Comparison of ENCODE assay signal across 8 cellular contexts in genomic region chrX:37745354-37745753, GRCh38. TPM values are rescaled to one million over a fixed set of nuclear protein-coding genes. Genes with fewer than 3 reads are reported as not detected.
DNase-seq lines count a peak whose midpoint lies in the region; ATAC-seq and TF ChIP-seq lines count a peak whose summit lies in the region.

No MANE protein-coding gene starts in this region.

- peak; percentile 77 for TF ChIP-seq RAD21 in SK-N-SH (IDR thresholded peaks at IDR 0.05; ENCODE audit: low read length)

- 28% methylated on average over 3 of the region's 3 CpGs for whole genome bisulfite sequencing in SK-N-SH (ENCODE audit: low lambda C conversion rate)

- intact Hi-C loops in vagina (cut with DNase I): no loop called here

- H2AFZ ChIP-seq in GM23338 (no peak overlapping the region), SK-N-SH (ENCODE audit: low read depth) (no peak overlapping the region)

- H3K9ac ChIP-seq in SK-N-SH: no peak overlapping the region

- no peak overlapping the region for H3K4me3 Mint-ChIP-seq in GM23338
- H3K4me3 Mint-ChIP-seq in glutamatergic neuron (ENCODE audit: unreplicated experiment): no peak overlapping the region
- H3K4me3 Mint-ChIP-seq in progenitor cell of endocrine pancreas (ENCODE audit: low read depth): no peak overlapping the region

- no peaks in the 10 kb centered on the region for H3K9me2 ChIP-seq in GM23338 (ENCODE audit: insufficient read depth)
- no peaks in the 10 kb centered on the region for H3K9me2 ChIP-seq in SK-N-SH

- H3K4me1 Mint-ChIP-seq in GM23338 (no peaks in the 10 kb centered on the region), glutamatergic neuron (ENCODE audit: low read depth, unreplicated experiment) (no peaks in the 10 kb centered on the region), progenitor cell of endocrine pancreas (ENCODE audit: low read depth) (no peaks in the 10 kb centered on the region)

- POLR2A ChIA-PET in SK-N-SH (lab: Yijun Ruan, JAX): no interaction called here

- no peaks in the 10 kb centered on the region for H3K36me3 Mint-ChIP-seq in GM23338 (ENCODE audit: low read depth)
- no peaks in the 10 kb centered on the region for H3K36me3 Mint-ChIP-seq in glutamatergic neuron (ENCODE audit: unreplicated experiment)
- no peaks in the 10 kb centered on the region for H3K36me3 Mint-ChIP-seq in progenitor cell of endocrine pancreas (ENCODE audit: insufficient read depth)

- H3K4me3 ChIP-seq in GM23338 (no peak overlapping the region), SK-N-SH (ENCODE audit: low read depth in 2 of 2, low read length in 1 of 2) (no peak overlapping the region; a peak in 1 of 4 replicates), vagina (no peak overlapping the region)

- CTCF ChIA-PET in SK-N-SH (lab: Yijun Ruan, JAX): interaction anchor here (0.6 to 5.4 kb wide), 40 partner anchors 9 to 584 kb away, joined by 3 to 49 read pairs (median 4); partner anchors contain the start of gene CYBB

- H3K4me1 ChIP-seq in GM23338 (ENCODE audit: insufficient read depth) (no peaks in the 10 kb centered on the region), SK-N-SH (ENCODE audit: control insufficient read depth in 1 of 2, insufficient read depth in 2 of 2, low read depth in 1 of 2, low read length in 1 of 2) (no peaks in the 10 kb centered on the region), vagina (no peaks in the 10 kb centered on the region)

- H3K9me3 ChIP-seq in SK-N-SH (no peaks in the 10 kb centered on the region), vagina (no peaks in the 10 kb centered on the region)

- DNase-seq in EH (ENCODE audit: low read depth) (peak; percentile 55), GM23338 (ENCODE audit: low spot score) (peak; percentile 59), M059J (ENCODE audit: low read depth) (peak; percentile 68), SK-N-SH (peak; percentile 55), glutamatergic neuron (peak; percentile 80), progenitor cell of endocrine pancreas (ENCODE audit: low spot score, unreplicated experiment) (peak; percentile 45), vagina (ENCODE audit: extremely low spot score in 2 of 2) (no peak)
- DNase-seq in activated naive CD4-positive, alpha-beta T cell treated with anti-CD3 and anti-CD28 coated beads, Interleukin-2, amount 50 U/mL, for 16 hours: peak; percentile 75

- H3K27me3 ChIP-seq in GM23338 (ENCODE audit: insufficient read depth) (no peaks in the 10 kb centered on the region), SK-N-SH (ENCODE audit: insufficient read depth) (no peaks in the 10 kb centered on the region; the same call in 1 of the 2 replicates), vagina (no peaks in the 10 kb centered on the region)

- H3K79me2 ChIP-seq in GM23338 (replicated peaks; ENCODE audit: insufficient read depth) (no peaks in the 10 kb centered on the region), SK-N-SH (ENCODE audit: insufficient read depth) (no peaks in the 10 kb centered on the region)

- TF ChIP-seq CTCF in GM23338 (conservative IDR thresholded peaks at IDR 0.05; ENCODE audit: low read depth in 2 of 2) (peak; percentile 66 to 86), SK-N-SH (IDR thresholded peaks at IDR 0.05) (peak; percentile 91), glutamatergic neuron (IDR thresholded peaks at IDR 0.05; ENCODE audit: partially characterized antibody, unreplicated experiment) (peak; percentile 70), progenitor cell of endocrine pancreas (IDR thresholded peaks at IDR 0.05; ENCODE audit: unreplicated experiment) (peak; percentile 72), vagina (IDR thresholded peaks at IDR 0.05) (peak; percentile 30 to 72 (median 65))

- H3K9me3 Mint-ChIP-seq in GM23338 (no peaks in the 10 kb centered on the region), glutamatergic neuron (ENCODE audit: unreplicated experiment) (no peaks in the 10 kb centered on the region), progenitor cell of endocrine pancreas (ENCODE audit: low read depth) (peaks cover 34% of the 10 kb centered on the region)

- H3K27ac ChIP-seq in GM23338 (ENCODE audit: low read depth) (no peak overlapping the region), SK-N-SH (ENCODE audit: low read depth in 2 of 2, low read length in 1 of 2) (no peak overlapping the region), vagina (no peak overlapping the region)

- H3K4me2 ChIP-seq in GM23338 (no peak overlapping the region), SK-N-SH (no peak overlapping the region)

- TF ChIP-seq EP300 in SK-N-SH (IDR thresholded peaks at IDR 0.05; ENCODE audit: borderline replicate concordance in 1 of 2, low read depth in 1 of 2, low read length in 1 of 2): no peak

- TF ChIP-seq POLR2A in vagina (IDR thresholded peaks at IDR 0.05): no peak

- peak; percentile 66 for ATAC-seq in GM23338

- H4K20me1 ChIP-seq in GM23338 (replicated peaks; ENCODE audit: insufficient read depth) (no peaks in the 10 kb centered on the region), SK-N-SH (ENCODE audit: insufficient read depth) (no peaks in the 10 kb centered on the region)

- no peaks in the 10 kb centered on the region for H3F3A ChIP-seq in GM23338 (replicated peaks; ENCODE audit: low read depth)
- H3F3A ChIP-seq in SK-N-SH (replicated peaks; ENCODE audit: insufficient read depth): no peaks in the 10 kb centered on the region

- H3K36me3 ChIP-seq in GM23338 (ENCODE audit: insufficient read depth) (no peaks in the 10 kb centered on the region), SK-N-SH (replicated peaks in 1 of 2; ENCODE audit: control insufficient read depth in 1 of 2, insufficient read depth in 2 of 2, low read length in 1 of 2) (no peaks in the 10 kb centered on the region), vagina (no peaks in the 10 kb centered on the region)

- H3K27ac Mint-ChIP-seq in GM23338 (no peak overlapping the region), glutamatergic neuron (ENCODE audit: unreplicated experiment) (no peak overlapping the region), progenitor cell of endocrine pancreas (no peak overlapping the region)

- H3K27me3 Mint-ChIP-seq in GM23338 (ENCODE audit: insufficient read depth, low read depth, poor library complexity): peaks cover 3% of the 10 kb centered on the region
- no peaks in the 10 kb centered on the region for H3K27me3 Mint-ChIP-seq in glutamatergic neuron (ENCODE audit: unreplicated experiment)
- no peaks in the 10 kb centered on the region for H3K27me3 Mint-ChIP-seq in progenitor cell of endocrine pancreas

TF ChIP-seq in GM23338, 12 proteins besides CTCF, POLR2A, EP300 and RAD21 (continues in another document):
- TF ChIP-seq EZH2phosphoT487 (IDR thresholded peaks at IDR 0.05; ENCODE audit: unreplicated experiment) (no peak), CREB1 (CRISPR knock-in tag; IDR thresholded peaks at IDR 0.05; ENCODE audit: low read depth) (no peak), STAT1 (IDR thresholded peaks at IDR 0.05; ENCODE audit: unreplicated experiment) (no peak), JUNB (IDR thresholded peaks at IDR 0.05; ENCODE audit: unreplicated experiment) (no peak)

TF ChIP-seq in SK-N-SH, 30 proteins besides CTCF, POLR2A, EP300 and RAD21:
- TF ChIP-seq ZBTB33 (IDR thresholded peaks at IDR 0.05; ENCODE audit: borderline replicate concordance, low read depth) (no peak), SMC3 (IDR thresholded peaks at IDR 0.05; ENCODE audit: low read depth, low read length) (peak; percentile 73), RFX5 (IDR thresholded peaks at IDR 0.05; ENCODE audit: low read length) (no peak)

RNA-seq across cellular contexts. Expression of gene CYBB, which starts 34.5 kb away (rescaled TPM):
- 0.04 TPM in 1 of 2 replicates, not detected in the other for total RNA-seq in GM23338 (2014; rRNA removed; shearing (Covaris generic))
- polyA plus RNA-seq in GM23338 (2016; fragmentation: Nextera tagmentation; extraction: Ambion mirVana) (0.06 TPM in 1 of 2 replicates, not detected in the other), SK-N-SH (2012; rRNA removed) (not detected in 2 replicates)
- 0.07 TPM in 1 of 2 replicates, not detected in the other for total RNA-seq in M059J (2014; rRNA removed; shearing (Covaris generic))
- not detected in 2 replicates for polyA plus RNA-seq in SK-N-SH (2012; cell fraction: cytosol; rRNA removed)
- polyA plus RNA-seq in SK-N-SH (2012; cell fraction: nucleus; rRNA removed): not detected in 2 replicates
- total RNA-seq in glutamatergic neuron (ENCODE audit: unreplicated experiment) (0.61 TPM), progenitor cell of endocrine pancreas (0.27 and 0.41 TPM in 2 replicates), vagina (6.9 TPM)

RNA-seq across cellular contexts. Expression of gene XK, which starts 59.8 kb away (rescaled TPM):
- total RNA-seq in GM23338 (2014; rRNA removed; shearing (Covaris generic)): 1.5 and 2.1 TPM in 2 replicates
- 0.28 and 0.29 TPM in 2 replicates for polyA plus RNA-seq in GM23338 (2016; fragmentation: Nextera tagmentation; extraction: Ambion mirVana)
- 1.3 and 1.6 TPM in 2 replicates for total RNA-seq in M059J (2014; rRNA removed; shearing (Covaris generic))
- polyA plus RNA-seq in SK-N-SH (2012; rRNA removed): not detected in 2 replicates
- under 0.01 and 0.01 TPM in 2 replicates for polyA plus RNA-seq in SK-N-SH (2012; cell fraction: cytosol; rRNA removed)
- polyA plus RNA-seq in SK-N-SH (2012; cell fraction: nucleus; rRNA removed): not detected in 2 replicates
- 7.4 TPM for total RNA-seq in glutamatergic neuron (ENCODE audit: unreplicated experiment)
- total RNA-seq in progenitor cell of endocrine pancreas: 1.1 and 1.2 TPM in 2 replicates
- total RNA-seq in vagina: 2.0 TPM

Comparison
In these comparisons a context has a peak if more than half of its experiments do, and no peak if none do; other contexts are left out.
1. DNase-seq: peak in EH (single experiment), GM23338 (single experiment), M059J (single experiment), SK-N-SH (single experiment), activated naive CD4-positive, alpha-beta T cell treated with anti-CD3 and anti-CD28 coated beads, Interleukin-2, amount 50 U/mL, for 16 hours (single experiment), glutamatergic neuron (single experiment) and progenitor cell of endocrine pancreas (single experiment); none in vagina (0 of 2).
2. Peak in every context shown above with its lines, with median percentiles within 50 percentile points of each other: CTCF ChIP-seq.